In the genomic region with DNA sequence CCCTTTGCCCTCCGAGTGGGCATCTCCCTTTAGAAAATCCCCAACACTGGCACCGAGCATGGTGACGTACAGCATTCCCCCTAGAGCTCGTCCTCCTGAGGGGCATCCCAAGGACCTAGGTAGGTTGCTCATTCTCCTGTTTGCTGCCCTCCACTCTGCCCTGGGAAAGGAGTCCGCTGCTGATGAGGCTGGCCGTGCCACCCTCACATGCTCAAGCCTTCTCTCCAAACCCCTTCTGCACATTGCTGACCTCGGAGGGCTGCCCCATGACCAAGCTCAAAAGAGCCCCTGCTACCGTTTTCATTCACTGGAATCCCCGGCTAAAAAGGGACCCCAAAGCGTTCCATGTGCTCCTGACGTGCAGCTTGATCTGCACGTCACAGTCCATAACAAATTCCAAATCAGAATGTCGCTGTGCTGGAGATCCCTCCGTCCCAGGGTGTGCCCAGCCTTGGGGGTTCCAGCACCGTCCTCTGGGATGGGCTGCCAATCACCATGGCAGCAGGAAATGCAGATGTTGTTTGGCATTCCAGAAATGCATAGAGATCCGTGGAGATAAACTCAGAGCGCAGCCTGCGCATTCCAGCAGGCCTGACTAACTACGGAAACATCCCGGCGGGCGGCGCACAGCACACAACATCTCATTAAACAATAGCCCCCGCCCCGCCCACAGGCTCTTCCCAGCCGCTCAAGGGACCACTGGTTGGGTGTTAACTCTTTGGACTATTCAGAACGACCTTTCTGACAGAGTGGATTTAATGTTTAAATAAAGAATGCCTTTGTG, we compare ENCODE assay signal across 8 cellular contexts. TPM values are rescaled to one million over a fixed set of nuclear protein-coding genes. Genes with fewer than 3 reads are reported as not detected.
DNase-seq lines count a peak whose midpoint lies in the region; ATAC-seq and TF ChIP-seq lines count a peak whose summit lies in the region.

No MANE protein-coding gene starts in this region.

- TF ChIP-seq CTCF in brain microvascular endothelial cell (IDR thresholded peaks at IDR 0.05; ENCODE audit: low read depth, low read length, missing control alignments): no peak
- no peak for TF ChIP-seq CTCF in transverse colon (IDR thresholded peaks at IDR 0.05)

- no peaks in the 10 kb centered on the region for H3K27me3 ChIP-seq in brain microvascular endothelial cell (replicated peaks)
- no peaks in the 10 kb centered on the region for H3K27me3 ChIP-seq in transverse colon

- no peak overlapping the region for H3K4me3 ChIP-seq in brain microvascular endothelial cell (ENCODE audit: low read depth, low read length)
- H3K4me3 ChIP-seq in transverse colon: no peak overlapping the region

- no peak for TF ChIP-seq EP300 in transverse colon (IDR thresholded peaks at IDR 0.05; ENCODE audit: low read depth)

- ATAC-seq in HG02885 (IDR thresholded peaks at IDR 0.05; ENCODE audit: poor library complexity, unreplicated experiment) (no peak), HG02623 (IDR thresholded peaks at IDR 0.05; ENCODE audit: unreplicated experiment) (no peak)

- H3K27ac ChIP-seq in brain microvascular endothelial cell (peak overlapping the region; percentile 81), transverse colon (peak overlapping the region; percentile 10 to 59 (median 50))

- in situ Hi-C loops in brain microvascular endothelial cell (cut with HindIII; ENCODE audit: low pct_ligation_motif_present, low sequenced_read_pairs): no loop called here
- in situ Hi-C loops in transverse colon (cut with MboI; ENCODE audit: low pct_ligation_motif_present in 1 of 4, low pct_unique_long_range_greater_than_20kb in 1 of 4, low sequenced_read_pairs in 3 of 4): no loop called here

- H3K36me3 ChIP-seq in brain microvascular endothelial cell (replicated peaks): no peaks in the 10 kb centered on the region
- no peaks in the 10 kb centered on the region for H3K36me3 ChIP-seq in transverse colon

- peaks cover 0 to 20% (median 15%) of the 10 kb centered on the region in 4 donors for H3K4me1 ChIP-seq in transverse colon

- no peak for TF ChIP-seq POLR2A in transverse colon (IDR thresholded peaks at IDR 0.05)

- DNase-seq in SIG-M5 treated with dmso at 0.1 percent for 504 hours (lab: John Stamatoyannopoulos, UW; ENCODE audit: unreplicated experiment) (peak; percentile 29), SIG-M5 (lab: John Stamatoyannopoulos, UW) (no peak), brain microvascular endothelial cell (peak; percentile 98), iPS-NIHi7 (ENCODE audit: extremely low spot score) (peak; percentile 95), transverse colon (no peak), UCSD-AML1 (lab: John Stamatoyannopoulos, UW; ENCODE audit: unreplicated experiment) (no peak)

- WGBS in transverse colon (ENCODE audit: low coverage in 1 of 2), 2 donors: 0 to 66% methylated on average over 1 to 26 of the region's 27 CpGs

- no peaks in the 10 kb centered on the region for H3K9me3 ChIP-seq in transverse colon

- intact Hi-C loops in transverse colon (cut with DNase I; ENCODE audit: low total_unique reads): no loop called here

RNA-seq across cellular contexts. Expression of gene GNB1L, which starts 26.3 kb away (rescaled TPM):
- 1 to 10 TPM in 3 of 4 donors, under 1 TPM in 1; 0.80 to 4.8 (median 2.8) TPM for total RNA-seq in transverse colon

RNA-seq across cellular contexts. Expression of gene RTL10, which starts 26.3 kb away (rescaled TPM):
- total RNA-seq in transverse colon: 10 to 100 TPM in 1 of 4 donors, 1 to 10 TPM in 3; 7.1 to 16.8 (median 7.8) TPM

Comparison
In these comparisons a context has a peak if more than half of its experiments do, and no peak if none do; other contexts are left out.
1. DNase-seq: peak in SIG-M5 treated with dmso at 0.1 percent for 504 hours (single experiment), brain microvascular endothelial cell (single experiment) and iPS-NIHi7 (single experiment); none in SIG-M5 (single experiment), transverse colon (single experiment) and UCSD-AML1 (single experiment).